ENCODE assay signal across 8 cellular contexts in genomic region chr1:170531758-170532657, GRCh38. TPM values are rescaled to one million over a fixed set of nuclear protein-coding genes. Genes with fewer than 3 reads are reported as not detected.
A peak's percentile ranks its signal among the peaks of the same experiment; 100 is the strongest.
DNase-seq lines count a peak whose midpoint lies in the region; ATAC-seq, FAIRE-seq and TF ChIP-seq lines count a peak whose summit lies in the region.

TSS of gene GORAB (plus strand) at chr1:170532166. CDS start at chr1:170532224, 58 bp downstream.

- no peaks in the 10 kb centered on the region for H3K9me3 Mint-ChIP-seq in WTC11
- no peaks in the 10 kb centered on the region for H3K9me3 Mint-ChIP-seq in central memory CD8-positive, alpha-beta T cell

- H3K4me3 Mint-ChIP-seq in WTC11: no peak within 1 kb of the TSS
- H3K4me3 Mint-ChIP-seq in central memory CD8-positive, alpha-beta T cell: no peak within 1 kb of the TSS

- H3K27ac Mint-ChIP-seq in WTC11: no peak within 1 kb of the TSS
- H3K27ac Mint-ChIP-seq in central memory CD8-positive, alpha-beta T cell (ENCODE audit: low read depth): no peak within 1 kb of the TSS

- H3K4me1 Mint-ChIP-seq in WTC11: no peaks in the 10 kb centered on the region
- H3K4me1 Mint-ChIP-seq in central memory CD8-positive, alpha-beta T cell: peaks cover 16% of the 10 kb centered on the region

- ATAC-seq in GM18907 (IDR thresholded peaks at IDR 0.05; ENCODE audit: unreplicated experiment) (peak; percentile 99), HG03139 (IDR thresholded peaks at IDR 0.05; ENCODE audit: unreplicated experiment) (peak; percentile 98), WTC11 (peak; percentile 96)
- peak; percentile 94 for ATAC-seq in central memory CD8-positive, alpha-beta T cell (replicated peaks; ENCODE audit: extremely low read depth, poor library complexity, severe bottlenecking)

- POLR2A ChIA-PET in WTC11 (lab: Charles Lee): interaction anchor here (0.6 to 1.2 kb wide), 3 partner anchors 25 to 50 kb away, joined by 3 to 5 read pairs (median 3); no protein-coding TSS in a partner anchor

- FAIRE-seq in islet of Langerhans (lab: Jason Lieb, UNC): peak; percentile 62

- no peaks in the 10 kb centered on the region; the same call in 1 of the 2 replicates for H3K27me3 Mint-ChIP-seq in WTC11 (ENCODE audit: low read depth)
- H3K27me3 Mint-ChIP-seq in central memory CD8-positive, alpha-beta T cell: no peaks in the 10 kb centered on the region

- H3K36me3 Mint-ChIP-seq in WTC11: 0 out of 2 replicates have a peak, but pooled peaks cover 3% of the 10 kb centered on the region
- H3K36me3 Mint-ChIP-seq in central memory CD8-positive, alpha-beta T cell (ENCODE audit: insufficient read depth): peaks cover 10% of the 10 kb centered on the region

- DNase-seq in AG08395 (ENCODE audit: low spot score) (peak; percentile 95), NCI-H2227 (lab: John Stamatoyannopoulos, UW; ENCODE audit: unreplicated experiment) (peak; percentile 92), WTC11 (ENCODE audit: low spot score) (peak; percentile 84)
- peak; percentile 75 to 78 for DNase-seq in central memory CD8-positive, alpha-beta T cell (ENCODE audit: low spot score in 2 of 2)
- DNase-seq in stimulated activated CD4-positive, alpha-beta T cell treated with anti-CD3 and anti-CD28 coated beads, Interleukin-12 subunit alpha, Interleukin-12 subunit beta, amount 100 ng/mL, for 4 hours: peak; percentile 80

- CTCF ChIA-PET in WTC11 (lab: Charles Lee): interaction anchor here (0.8 kb wide), 2 partner anchors 75 to 128 kb away, joined by 3 read pairs; no protein-coding TSS in a partner anchor

- no peak for TF ChIP-seq CTCF in WTC11 (IDR thresholded peaks at IDR 0.05)

TF ChIP-seq in WTC11, 78 proteins besides CTCF, POLR2A, EP300 and RAD21 (continues in another document):
- 0 out of 2 replicates have a peak, but pooled peaks have one; percentile 32 for TF ChIP-seq CREB1 (CRISPR knock-in tag; IDR thresholded peaks at IDR 0.05)
- TF ChIP-seq CREM (CRISPR knock-in tag; IDR thresholded peaks at IDR 0.05): 0 out of 2 replicates have a peak, but pooled peaks have one; percentile 31
- TF ChIP-seq NFYB (CRISPR knock-in tag; conservative IDR thresholded peaks at IDR 0.05; ENCODE audit: low read depth): peak; percentile 74
- no peak for TF ChIP-seq FOXJ3 (CRISPR knock-in tag; IDR thresholded peaks at IDR 0.05; ENCODE audit: borderline replicate concordance)
- TF ChIP-seq, protein P1, sequence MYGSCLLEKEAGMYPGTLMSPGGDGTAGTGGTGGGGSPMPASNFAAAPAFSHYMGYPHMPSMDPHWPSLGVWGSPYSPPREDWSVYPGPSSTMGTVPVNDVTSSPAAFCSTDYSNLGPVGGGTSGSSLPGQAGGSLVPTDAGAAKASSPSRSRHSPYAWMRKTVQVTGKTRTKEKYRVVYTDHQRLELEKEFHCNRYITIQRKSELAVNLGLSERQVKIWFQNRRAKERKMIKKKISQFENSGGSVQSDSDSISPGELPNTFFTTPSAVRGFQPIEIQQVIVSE (CRISPR knock-in tag; IDR thresholded peaks at IDR 0.05; ENCODE audit: borderline replicate concordance): no peak
- TF ChIP-seq PRDM15 (CRISPR knock-in tag; IDR thresholded peaks at IDR 0.05): peak; percentile 85
- TF ChIP-seq ZNF317 (CRISPR knock-in tag; IDR thresholded peaks at IDR 0.05; ENCODE audit: borderline replicate concordance, low read depth): no peak
- peak; percentile 64; the same call in 1 of the 2 replicates for TF ChIP-seq TEAD1 (CRISPR knock-in tag; IDR thresholded peaks at IDR 0.05)
- TF ChIP-seq ZNF532 (CRISPR knock-in tag; IDR thresholded peaks at IDR 0.05; ENCODE audit: borderline replicate concordance): peak; percentile 83; the same call in 1 of the 2 replicates
- TF ChIP-seq, protein P2, sequence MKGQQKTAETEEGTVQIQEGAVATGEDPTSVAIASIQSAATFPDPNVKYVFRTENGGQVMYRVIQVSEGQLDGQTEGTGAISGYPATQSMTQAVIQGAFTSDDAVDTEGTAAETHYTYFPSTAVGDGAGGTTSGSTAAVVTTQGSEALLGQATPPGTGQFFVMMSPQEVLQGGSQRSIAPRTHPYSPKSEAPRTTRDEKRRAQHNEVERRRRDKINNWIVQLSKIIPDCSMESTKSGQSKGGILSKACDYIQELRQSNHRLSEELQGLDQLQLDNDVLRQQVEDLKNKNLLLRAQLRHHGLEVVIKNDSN (CRISPR knock-in tag; IDR thresholded peaks at IDR 0.05): 0 out of 2 replicates have a peak, but pooled peaks have one; percentile 20
- TF ChIP-seq, protein P3, sequence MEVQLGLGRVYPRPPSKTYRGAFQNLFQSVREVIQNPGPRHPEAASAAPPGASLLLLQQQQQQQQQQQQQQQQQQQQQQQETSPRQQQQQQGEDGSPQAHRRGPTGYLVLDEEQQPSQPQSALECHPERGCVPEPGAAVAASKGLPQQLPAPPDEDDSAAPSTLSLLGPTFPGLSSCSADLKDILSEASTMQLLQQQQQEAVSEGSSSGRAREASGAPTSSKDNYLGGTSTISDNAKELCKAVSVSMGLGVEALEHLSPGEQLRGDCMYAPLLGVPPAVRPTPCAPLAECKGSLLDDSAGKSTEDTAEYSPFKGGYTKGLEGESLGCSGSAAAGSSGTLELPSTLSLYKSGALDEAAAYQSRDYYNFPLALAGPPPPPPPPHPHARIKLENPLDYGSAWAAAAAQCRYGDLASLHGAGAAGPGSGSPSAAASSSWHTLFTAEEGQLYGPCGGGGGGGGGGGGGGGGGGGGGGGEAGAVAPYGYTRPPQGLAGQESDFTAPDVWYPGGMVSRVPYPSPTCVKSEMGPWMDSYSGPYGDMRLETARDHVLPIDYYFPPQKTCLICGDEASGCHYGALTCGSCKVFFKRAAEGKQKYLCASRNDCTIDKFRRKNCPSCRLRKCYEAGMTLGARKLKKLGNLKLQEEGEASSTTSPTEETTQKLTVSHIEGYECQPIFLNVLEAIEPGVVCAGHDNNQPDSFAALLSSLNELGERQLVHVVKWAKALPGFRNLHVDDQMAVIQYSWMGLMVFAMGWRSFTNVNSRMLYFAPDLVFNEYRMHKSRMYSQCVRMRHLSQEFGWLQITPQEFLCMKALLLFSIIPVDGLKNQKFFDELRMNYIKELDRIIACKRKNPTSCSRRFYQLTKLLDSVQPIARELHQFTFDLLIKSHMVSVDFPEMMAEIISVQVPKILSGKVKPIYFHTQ (CRISPR knock-in tag; IDR thresholded peaks at IDR 0.05): peak; percentile 70; the same call in 1 of the 2 replicates
- peak; percentile 75; the same call in 1 of the 2 replicates for TF ChIP-seq ETV6 (CRISPR knock-in tag; IDR thresholded peaks at IDR 0.05)

RNA-seq across cellular contexts. Expression of gene GORAB, which starts in this region (rescaled TPM):
- 8.8 to 9.9 TPM (median 9.1 TPM) in 3 replicates for total RNA-seq in WTC11 (2021)

Comparison
In these comparisons a context has a peak if more than half of its experiments do, and no peak if none do; other contexts are left out.
1. Peak in every context shown above with its lines: DNase-seq and ATAC-seq.